Comparison of ENCODE assay signal across 19 cellular contexts in the genomic region with DNA sequence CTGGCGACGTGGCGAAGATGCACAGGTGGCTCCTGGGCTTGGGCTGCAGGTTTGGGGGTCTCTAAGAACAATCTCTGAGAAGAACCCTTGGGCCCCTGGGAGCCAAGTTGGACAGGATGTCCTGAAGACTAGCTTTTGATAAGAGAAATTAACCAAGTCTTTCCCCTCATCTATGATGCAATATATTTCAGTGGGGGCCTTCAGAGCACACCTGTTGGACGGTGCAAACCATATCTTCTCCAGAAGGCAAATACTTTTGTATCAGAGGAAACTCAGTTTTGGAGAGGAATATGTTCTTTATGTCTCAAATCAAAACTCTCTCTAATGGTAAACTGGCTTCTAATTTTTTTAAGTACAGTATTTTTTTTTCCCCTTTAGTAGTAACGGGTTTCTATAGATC. TPM values are rescaled to one million over a fixed set of nuclear protein-coding genes. Genes with fewer than 3 reads are reported as not detected.
A peak's percentile ranks its signal among the peaks of the same experiment; 100 is the strongest.
DNase-seq lines count a peak whose midpoint lies in the region; ATAC-seq, FAIRE-seq and TF ChIP-seq lines count a peak whose summit lies in the region.
"Had no signal": no experiment of that assay in that cellular context is flagged by ENCODE, and none has a peak within 500 bp of the region (broad histone marks: within the 10 kb centered on the region; RNA-seq: fewer than 3 reads in every experiment).

No MANE protein-coding gene starts in this region.

- H3K4me1 Mint-ChIP-seq in central memory CD8-positive, alpha-beta T cell = peaks cover 23% of the 10 kb centered on the region

- no peak overlapping the region for H3K4me2 ChIP-seq in HepG2 (ENCODE audit: low read depth, low read length)

- H2AFZ ChIP-seq in HepG2 (ENCODE audit: low read length) = no peak overlapping the region
- H2AFZ ChIP-seq: GM23248 had no signal

- TF ChIP-seq EP300 in HepG2 (IDR thresholded peaks at IDR 0.05; ENCODE audit: low read depth in 2 of 2, low read length in 2 of 2) (no peak), HepG2 (CRISPR knock-in tag; IDR thresholded peaks at IDR 0.05; ENCODE audit: borderline replicate concordance) (no peak)

- peak overlapping the region; percentile 36 for H3K27ac Mint-ChIP-seq in central memory CD8-positive, alpha-beta T cell (ENCODE audit: low read depth)
- H3K27ac Mint-ChIP-seq: CD8-positive, alpha-beta T cell had no signal

- no peak overlapping the region for H3K4me3 ChIP-seq in HepG2 (replicated peaks in 1 of 3; ENCODE audit: insufficient read depth in 1 of 3, low read depth in 2 of 3, low read length in 3 of 3)
- H3K4me3 ChIP-seq in right lobe of liver = no peak overlapping the region
- no peak overlapping the region for H3K4me3 ChIP-seq in HEK293 (ENCODE audit: low read depth, low read length)
- H3K4me3 ChIP-seq: GM12878, GM23248 had no signal

- H3K27ac ChIP-seq in HepG2 (ENCODE audit: extremely low read length, insufficient read depth, low read length) (no peak overlapping the region), right lobe of liver (no peak overlapping the region), HEK293 (ENCODE audit: extremely low read depth, low read depth, low read length) (no peak overlapping the region)
- H3K27ac ChIP-seq: GM23248 had no signal

- H3K9me3 Mint-ChIP-seq in central memory CD8-positive, alpha-beta T cell = no peaks in the 10 kb centered on the region
- H3K9me3 Mint-ChIP-seq: CD8-positive, alpha-beta T cell had no signal

- POLR2A ChIA-PET in HepG2 (lab: Yijun Ruan, JAX) (no interaction called here), HEK293 (lab: Yijun Ruan, JAX) (no interaction called here)

- TF ChIP-seq CTCF in HepG2 (CRISPR knock-in tag; IDR thresholded peaks at IDR 0.05) (no peak), right lobe of liver (IDR thresholded peaks at IDR 0.05) (no peak), HEK293 (tag by site-specific recombination; IDR thresholded peaks at IDR 0.05) (no peak)

- intact Hi-C loops in HepG2 (cut with micrococcal nuclease; ENCODE audit: unreplicated experiment) = no loop called here
- intact Hi-C loops in right lobe of liver (cut with DNase I) = no loop called here

- H3K36me3 Mint-ChIP-seq in central memory CD8-positive, alpha-beta T cell (ENCODE audit: insufficient read depth) = peaks cover 83% of the 10 kb centered on the region

- H3K36me3 ChIP-seq in HepG2 (replicated peaks in 1 of 2; ENCODE audit: control insufficient read depth in 1 of 2, insufficient read depth in 2 of 2, low read length in 2 of 2) (peaks cover 14 to 92% of the 10 kb centered on the region in 2 experiments), right lobe of liver (peaks cover 0 to 59% (median 25%) of the 10 kb centered on the region in 4 donors), HEK293 (ENCODE audit: control insufficient read depth in 2 of 2, insufficient read depth in 1 of 2, low read length in 2 of 2) (peaks cover 62 to 93% of the 10 kb centered on the region in 2 experiments)

- no peaks in the 10 kb centered on the region for H4K20me1 ChIP-seq in HepG2 (ENCODE audit: insufficient read depth, low read length)

- no peaks in the 10 kb centered on the region for H3K79me2 ChIP-seq in HepG2 (ENCODE audit: insufficient read depth, low read length)

- H3K9me3 ChIP-seq in HepG2 (ENCODE audit: low read length) = no peaks in the 10 kb centered on the region
- H3K9me3 ChIP-seq in right lobe of liver = no peaks in the 10 kb centered on the region
- no peaks in the 10 kb centered on the region; the same call in 1 of the 2 replicates for H3K9me3 ChIP-seq in HEK293 (ENCODE audit: control insufficient read depth, insufficient read depth, low read depth, low read length)
- H3K9me3 ChIP-seq: Caco-2 had no signal

- H3K27me3 ChIP-seq in HepG2 (ENCODE audit: control insufficient read depth in 1 of 2, insufficient read depth in 2 of 2, low read length in 2 of 2) = no peaks in the 10 kb centered on the region
- no peaks in the 10 kb centered on the region for H3K27me3 ChIP-seq in right lobe of liver

- 100% methylated on average over 5 of the region's 5 CpGs for WGBS in HepG2 (ENCODE audit: low lambda C conversion rate)
- WGBS in right lobe of liver (ENCODE audit: insufficient coverage, low coverage, low lambda C conversion rate, missing lambda C conversion rate) = 93% methylated on average over 5 of the region's 5 CpGs

- DNase-seq in HepG2 (ENCODE audit: low spot score) = no peak
- DNase-seq in right lobe of liver = no peak
- DNase-seq in central memory CD8-positive, alpha-beta T cell (ENCODE audit: low spot score in 2 of 2) = no peak
- no peak for DNase-seq in cerebellum (ENCODE audit: low spot score)
- DNase-seq in NCI-H82 treated with DMSO at 0.1 percent for 48 hours (lab: John Stamatoyannopoulos, UW; ENCODE audit: unreplicated experiment) = no peak
- DNase-seq: C1 segment of cervical spinal cord; Caco-2; CD8-positive, alpha-beta T cell; DMS 273 treated with DMSO at 0.1 percent for 48 hours; DMS79; EL; GDM1; GM23248; H7; HCEC 1CT had no signal

- no peak for TF ChIP-seq RAD21 in HepG2 (CRISPR knock-in tag; IDR thresholded peaks at IDR 0.05)

- no peak overlapping the region for H3K4me3 Mint-ChIP-seq in central memory CD8-positive, alpha-beta T cell
- H3K4me3 Mint-ChIP-seq: CD8-positive, alpha-beta T cell had no signal

- TF ChIP-seq POLR2A in HepG2 (IDR thresholded peaks at IDR 0.05; ENCODE audit: insufficient read depth in 1 of 2, low read depth in 2 of 2, low read length in 2 of 2) (no peak), right lobe of liver (IDR thresholded peaks at IDR 0.05) (no peak)

- ATAC-seq in HepG2 (no peak), right lobe of liver (no peak)
- ATAC-seq in central memory CD8-positive, alpha-beta T cell (replicated peaks; ENCODE audit: extremely low read depth, poor library complexity, severe bottlenecking) = no peak
- ATAC-seq: CD8-positive, alpha-beta T cell; GM12878 had no signal

- CTCF ChIA-PET in HepG2 (lab: Yijun Ruan, JAX; ENCODE audit: low intra/inter-chr PET ratio, low total read pairs) = no interaction called here
- CTCF ChIA-PET in HEK293 (lab: Yijun Ruan, JAX) = no interaction called here

- no TSS peak for BruUV-seq in HepG2 (replicated peaks; lab: Mats Ljungman, UMichigan)

- in situ Hi-C loops in HepG2 (cut with HindIII; ENCODE audit: extremely low pct_ligation_motif_present, low pct_unique_long_range_greater_than_20kb) = no loop called here

- FAIRE-seq in HepG2 (lab: Jason Lieb, UNC) = no peak
- FAIRE-seq: GM12878, GM19239, H1 had no signal

- H3K4me1 ChIP-seq in HepG2 (ENCODE audit: insufficient read depth, low read length) (no peaks in the 10 kb centered on the region), right lobe of liver (peaks cover 0 to 22% (median 5%) of the 10 kb centered on the region in 4 donors), HEK293 (ENCODE audit: control insufficient read depth, insufficient read depth, low read length) (no peaks in the 10 kb centered on the region)
- H3K4me1 ChIP-seq: Caco-2 had no signal

- H3K9ac ChIP-seq in HepG2 (ENCODE audit: insufficient read depth, low read depth, low read length) = no peak overlapping the region
- H3K9ac ChIP-seq: GM23248 had no signal

- H3K27me3 Mint-ChIP-seq in central memory CD8-positive, alpha-beta T cell = no peaks in the 10 kb centered on the region

TF ChIP-seq in HepG2, 621 proteins besides CTCF, POLR2A, EP300 and RAD21:
- TF ChIP-seq ATAD3A (CRISPR knock-in tag; IDR thresholded peaks at IDR 0.05) (no peak), CEBPB (IDR thresholded peaks at IDR 0.05; ENCODE audit: borderline replicate concordance, low read depth, low read length) (peak; percentile 57; the same call in 1 of the 2 replicates)
TF ChIP-seq in HepG2: peak in this region for 1.

TF ChIP-seq in HEK293, 187 proteins besides CTCF, POLR2A, EP300 and RAD21:
- TF ChIP-seq SCRT2 (tag by site-specific recombination; IDR thresholded peaks at IDR 0.05) = peak; percentile 53; the same call in 1 of the 2 replicates
- no peak for TF ChIP-seq RBAK (tag by site-specific recombination; IDR thresholded peaks at IDR 0.05)
TF ChIP-seq in HEK293: peak in this region for 1.

RNA-seq across cellular contexts. Expression of a gene that starts 28.6 kb away (rescaled TPM):
- total RNA-seq in HepG2 (2016; rRNA removed; fragmentation: Illumina TruSeq; extraction: Trizol) (31.9 and 34.8 TPM in 2 replicates), right lobe of liver (10 to 100 TPM; 25.2 to 34.8 (median 29.2) TPM), cerebellum (24.5 TPM)
- total RNA-seq in HepG2 (2016; cell fraction: cytosol; rRNA removed; fragmentation: Illumina TruSeq; extraction: Trizol; ENCODE audit: low read depth) = 16.9 and 21.4 TPM in 2 replicates
- total RNA-seq in HepG2 (2016; cell fraction: insoluble cytoplasmic fraction; rRNA removed; fragmentation: Illumina TruSeq; extraction: Trizol) = 31.8 and 34.4 TPM in 2 replicates
- 19.5 and 20.6 TPM in 2 replicates for total RNA-seq in HepG2 (2016; cell fraction: membrane; rRNA removed; fragmentation: Illumina TruSeq; extraction: Trizol)
- total RNA-seq in HepG2 (2016; cell fraction: nucleus; rRNA removed; fragmentation: Illumina TruSeq; extraction: Trizol) = 45.8 and 50.5 TPM in 2 replicates
- polyA plus RNA-seq in HepG2 (2011; rRNA removed) = 7.0 and 8.9 TPM in 2 replicates
- 4.9 and 6.8 TPM in 2 replicates for polyA plus RNA-seq in HepG2 (2011; cell fraction: cytosol; rRNA removed)
- 10.3 and 10.8 TPM in 2 replicates for polyA plus RNA-seq in HepG2 (2011; cell fraction: nucleus; rRNA removed)
- polyA plus RNA-seq in HepG2 (2012) = 6.9 and 8.0 TPM in 2 replicates
- 3.0 and 5.2 TPM in 2 replicates for polyA plus RNA-seq in HepG2 (2016; cell fraction: cytosol; fragmentation: Illumina TruSeq; extraction: Trizol; ENCODE audit: low read depth)
- 21.4 and 24.2 TPM in 2 replicates for polyA plus RNA-seq in HepG2 (2016; cell fraction: insoluble cytoplasmic fraction; fragmentation: Illumina TruSeq; extraction: Trizol; ENCODE audit: low read depth)
- 8.4 and 9.0 TPM in 2 replicates for polyA plus RNA-seq in HepG2 (2016; cell fraction: membrane; fragmentation: Illumina TruSeq; extraction: Trizol; ENCODE audit: low read depth)
- polyA plus RNA-seq in HepG2 (2016; cell fraction: nucleus; fragmentation: Illumina TruSeq; extraction: Trizol; ENCODE audit: insufficient read depth, low read depth) = 20.2 and 24.3 TPM in 2 replicates
- polyA minus RNA-seq in HepG2 (2011; rRNA and poly(A)+ RNA removed; ENCODE audit: low replicate concordance) = 31.4 and 78.2 TPM in 2 replicates
- 8.8 and 9.8 TPM in 2 replicates for polyA minus RNA-seq in HepG2 (2011; cell fraction: cytosol; rRNA and poly(A)+ RNA removed)
- polyA minus RNA-seq in HepG2 (2011; cell fraction: nucleus; rRNA and poly(A)+ RNA removed) = 72.2 and 76.3 TPM in 2 replicates
